8 cellular contexts compared by ENCODE assay signal in the genomic region with DNA sequence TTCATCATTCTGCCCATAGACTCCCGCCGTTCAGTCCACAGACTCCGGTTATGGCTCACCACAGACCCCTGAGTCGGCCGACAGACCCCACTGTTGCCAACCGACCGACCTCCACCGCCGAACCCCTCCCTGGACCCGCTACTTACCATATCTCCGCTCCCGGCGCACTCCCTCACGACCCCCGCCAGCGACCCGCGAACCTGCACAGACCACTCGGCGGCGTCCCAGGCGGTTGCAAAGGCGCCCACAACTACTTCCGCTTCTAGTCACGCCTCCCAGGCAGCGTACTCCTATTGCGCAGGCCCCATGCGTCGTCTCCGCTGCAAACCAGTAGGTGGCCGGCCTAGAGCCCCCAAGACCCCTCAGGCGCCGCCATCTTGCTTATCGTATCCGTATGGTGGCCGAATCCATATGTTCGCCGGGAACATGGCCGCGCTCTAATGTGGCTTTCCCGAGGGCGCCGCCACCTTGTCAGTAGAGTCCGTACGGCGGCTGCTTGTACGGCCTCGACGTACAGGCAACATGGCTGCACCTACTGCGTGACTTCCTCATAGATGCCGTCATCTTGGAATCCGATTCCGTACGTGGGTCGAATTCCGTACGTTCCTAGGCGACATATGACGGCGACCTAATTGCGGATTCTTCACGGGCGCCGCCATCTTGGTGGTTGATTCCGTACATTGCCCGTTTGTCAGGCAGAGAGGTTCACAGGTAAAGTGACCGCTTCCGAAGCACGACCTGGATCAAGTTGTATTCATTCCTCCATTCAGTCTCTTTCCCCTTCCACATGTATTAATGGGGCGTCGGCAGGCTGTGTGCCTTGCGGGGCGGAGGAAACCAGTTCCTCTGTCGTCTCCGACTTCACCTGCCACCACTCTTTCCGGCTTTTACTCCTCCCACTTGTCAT. TPM values are rescaled to one million over a fixed set of nuclear protein-coding genes. Genes with fewer than 3 reads are reported as not detected.
DNase-seq lines count a peak whose midpoint lies in the region; ATAC-seq and TF ChIP-seq lines count a peak whose summit lies in the region.

A gene (minus strand): TSS at position 252 of the 907 bp plus-strand sequence. CDS start 103 bp downstream, at position 149.

- peaks cover 28% of the 10 kb centered on the region for H3K4me1 Mint-ChIP-seq in activated naive CD4-positive, alpha-beta T cell treated with anti-CD3 and anti-CD28 coated beads, Interleukin-2, amount 50 U/mL, for 24 hours

- ATAC-seq in HG02610 (IDR thresholded peaks at IDR 0.05; ENCODE audit: unreplicated experiment) (peak; percentile 93), SK-N-SH treated with all-trans-retinoic acid at 6 μM for 48 hours (peak; percentile 96)

- TF ChIP-seq POLR2A in GM10847 (IDR thresholded peaks at IDR 0.05; ENCODE audit: extremely low read depth, insufficient read length), result peak; percentile 69

- no peaks in the 10 kb centered on the region for H3K27me3 Mint-ChIP-seq in activated naive CD4-positive, alpha-beta T cell treated with anti-CD3 and anti-CD28 coated beads, Interleukin-2, amount 50 U/mL, for 24 hours

- H3K27ac ChIP-seq in temporal lobe (ENCODE audit: low read depth, low read length), result peak within 1 kb of the TSS; percentile 88

- H3K36me3 Mint-ChIP-seq in activated naive CD4-positive, alpha-beta T cell treated with anti-CD3 and anti-CD28 coated beads, Interleukin-2, amount 50 U/mL, for 24 hours, result peaks cover 20% of the 10 kb centered on the region

- DNase-seq in NCI-H1092 (lab: John Stamatoyannopoulos, UW) (peak; percentile 100), globus pallidus (ENCODE audit: low spot score) (peak; percentile 99), occipital lobe (lab: John Stamatoyannopoulos, UW) (peak; percentile 99)

- no peaks in the 10 kb centered on the region for H3K9me3 Mint-ChIP-seq in activated naive CD4-positive, alpha-beta T cell treated with anti-CD3 and anti-CD28 coated beads, Interleukin-2, amount 50 U/mL, for 24 hours

- H3K4me3 Mint-ChIP-seq in activated naive CD4-positive, alpha-beta T cell treated with anti-CD3 and anti-CD28 coated beads, Interleukin-2, amount 50 U/mL, for 24 hours, result peak within 1 kb of the TSS; percentile 99

- peak within 1 kb of the TSS; percentile 99 for H3K27ac Mint-ChIP-seq in activated naive CD4-positive, alpha-beta T cell treated with anti-CD3 and anti-CD28 coated beads, Interleukin-2, amount 50 U/mL, for 24 hours

TF ChIP-seq in SK-N-SH treated with all-trans-retinoic acid at 6 μM for 48 hours, 23 proteins besides CTCF, POLR2A, EP300 and RAD21 (continues in another document):
- TF ChIP-seq, protein P1, sequence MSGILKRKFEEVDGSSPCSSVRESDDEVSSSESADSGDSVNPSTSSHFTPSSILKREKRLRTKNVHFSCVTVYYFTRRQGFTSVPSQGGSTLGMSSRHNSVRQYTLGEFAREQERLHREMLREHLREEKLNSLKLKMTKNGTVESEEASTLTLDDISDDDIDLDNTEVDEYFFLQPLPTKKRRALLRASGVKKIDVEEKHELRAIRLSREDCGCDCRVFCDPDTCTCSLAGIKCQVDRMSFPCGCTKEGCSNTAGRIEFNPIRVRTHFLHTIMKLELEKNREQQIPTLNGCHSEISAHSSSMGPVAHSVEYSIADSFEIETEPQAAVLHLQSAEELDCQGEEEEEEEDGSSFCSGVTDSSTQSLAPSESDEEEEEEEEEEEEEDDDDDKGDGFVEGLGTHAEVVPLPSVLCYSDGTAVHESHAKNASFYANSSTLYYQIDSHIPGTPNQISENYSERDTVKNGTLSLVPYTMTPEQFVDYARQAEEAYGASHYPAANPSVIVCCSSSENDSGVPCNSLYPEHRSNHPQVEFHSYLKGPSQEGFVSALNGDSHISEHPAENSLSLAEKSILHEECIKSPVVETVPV (CRISPR knock-in tag; IDR thresholded peaks at IDR 0.05), result no peak
- TF ChIP-seq ZNF70 (CRISPR knock-in tag; IDR thresholded peaks at IDR 0.05), result 0 out of 2 replicates have a peak, but pooled peaks have one; percentile 30
- peak; percentile 79; the same call in 1 of the 2 replicates for TF ChIP-seq PPARA (CRISPR knock-in tag; IDR thresholded peaks at IDR 0.05; ENCODE audit: borderline replicate concordance)
- peak; percentile 96 for TF ChIP-seq CSDC2 (CRISPR knock-in tag; IDR thresholded peaks at IDR 0.05)
- TF ChIP-seq ZNF565 (CRISPR knock-in tag; conservative IDR thresholded peaks at IDR 0.05; ENCODE audit: low read depth), result peak; percentile 72; the same call in 1 of the 2 replicates
- no peak; the same call in 1 of the 2 replicates for TF ChIP-seq RARB (CRISPR knock-in tag; IDR thresholded peaks at IDR 0.05)
- peak; percentile 90 for TF ChIP-seq ZFP3 (CRISPR knock-in tag; IDR thresholded peaks at IDR 0.05)
- TF ChIP-seq OSR1 (CRISPR knock-in tag; IDR thresholded peaks at IDR 0.05), result no peak
- no peak for TF ChIP-seq ZFP30 (CRISPR knock-in tag; IDR thresholded peaks at IDR 0.05)
- TF ChIP-seq, protein P2, sequence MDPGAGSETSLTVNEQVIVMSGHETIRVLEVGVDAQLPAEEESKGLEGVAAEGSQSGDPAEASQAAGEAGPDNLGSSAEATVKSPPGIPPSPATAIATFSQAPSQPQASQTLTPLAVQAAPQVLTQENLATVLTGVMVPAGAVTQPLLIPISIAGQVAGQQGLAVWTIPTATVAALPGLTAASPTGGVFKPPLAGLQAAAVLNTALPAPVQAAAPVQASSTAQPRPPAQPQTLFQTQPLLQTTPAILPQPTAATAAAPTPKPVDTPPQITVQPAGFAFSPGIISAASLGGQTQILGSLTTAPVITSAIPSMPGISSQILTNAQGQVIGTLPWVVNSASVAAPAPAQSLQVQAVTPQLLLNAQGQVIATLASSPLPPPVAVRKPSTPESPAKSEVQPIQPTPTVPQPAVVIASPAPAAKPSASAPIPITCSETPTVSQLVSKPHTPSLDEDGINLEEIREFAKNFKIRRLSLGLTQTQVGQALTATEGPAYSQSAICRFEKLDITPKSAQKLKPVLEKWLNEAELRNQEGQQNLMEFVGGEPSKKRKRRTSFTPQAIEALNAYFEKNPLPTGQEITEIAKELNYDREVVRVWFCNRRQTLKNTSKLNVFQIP (CRISPR knock-in tag; IDR thresholded peaks at IDR 0.05; ENCODE audit: borderline replicate concordance, low read depth), result no peak
- TF ChIP-seq, protein P3, sequence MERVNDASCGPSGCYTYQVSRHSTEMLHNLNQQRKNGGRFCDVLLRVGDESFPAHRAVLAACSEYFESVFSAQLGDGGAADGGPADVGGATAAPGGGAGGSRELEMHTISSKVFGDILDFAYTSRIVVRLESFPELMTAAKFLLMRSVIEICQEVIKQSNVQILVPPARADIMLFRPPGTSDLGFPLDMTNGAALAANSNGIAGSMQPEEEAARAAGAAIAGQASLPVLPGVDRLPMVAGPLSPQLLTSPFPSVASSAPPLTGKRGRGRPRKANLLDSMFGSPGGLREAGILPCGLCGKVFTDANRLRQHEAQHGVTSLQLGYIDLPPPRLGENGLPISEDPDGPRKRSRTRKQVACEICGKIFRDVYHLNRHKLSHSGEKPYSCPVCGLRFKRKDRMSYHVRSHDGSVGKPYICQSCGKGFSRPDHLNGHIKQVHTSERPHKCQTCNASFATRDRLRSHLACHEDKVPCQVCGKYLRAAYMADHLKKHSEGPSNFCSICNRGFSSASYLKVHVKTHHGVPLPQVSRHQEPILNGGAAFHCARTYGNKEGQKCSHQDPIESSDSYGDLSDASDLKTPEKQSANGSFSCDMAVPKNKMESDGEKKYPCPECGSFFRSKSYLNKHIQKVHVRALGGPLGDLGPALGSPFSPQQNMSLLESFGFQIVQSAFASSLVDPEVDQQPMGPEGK (CRISPR knock-in tag; IDR thresholded peaks at IDR 0.05; ENCODE audit: borderline replicate concordance), result no peak
- no peak for TF ChIP-seq ARNTL (CRISPR knock-in tag; IDR thresholded peaks at IDR 0.05; ENCODE audit: borderline replicate concordance, low read depth)
- TF ChIP-seq TCF4 (CRISPR knock-in tag; IDR thresholded peaks at IDR 0.05; ENCODE audit: borderline replicate concordance), result no peak
- TF ChIP-seq GLIS3 (CRISPR knock-in tag; IDR thresholded peaks at IDR 0.05), result no peak
- TF ChIP-seq BACH2 (CRISPR knock-in tag; IDR thresholded peaks at IDR 0.05; ENCODE audit: borderline replicate concordance), result peak; percentile 80; the same call in 1 of the 2 replicates
- TF ChIP-seq, protein P4, sequence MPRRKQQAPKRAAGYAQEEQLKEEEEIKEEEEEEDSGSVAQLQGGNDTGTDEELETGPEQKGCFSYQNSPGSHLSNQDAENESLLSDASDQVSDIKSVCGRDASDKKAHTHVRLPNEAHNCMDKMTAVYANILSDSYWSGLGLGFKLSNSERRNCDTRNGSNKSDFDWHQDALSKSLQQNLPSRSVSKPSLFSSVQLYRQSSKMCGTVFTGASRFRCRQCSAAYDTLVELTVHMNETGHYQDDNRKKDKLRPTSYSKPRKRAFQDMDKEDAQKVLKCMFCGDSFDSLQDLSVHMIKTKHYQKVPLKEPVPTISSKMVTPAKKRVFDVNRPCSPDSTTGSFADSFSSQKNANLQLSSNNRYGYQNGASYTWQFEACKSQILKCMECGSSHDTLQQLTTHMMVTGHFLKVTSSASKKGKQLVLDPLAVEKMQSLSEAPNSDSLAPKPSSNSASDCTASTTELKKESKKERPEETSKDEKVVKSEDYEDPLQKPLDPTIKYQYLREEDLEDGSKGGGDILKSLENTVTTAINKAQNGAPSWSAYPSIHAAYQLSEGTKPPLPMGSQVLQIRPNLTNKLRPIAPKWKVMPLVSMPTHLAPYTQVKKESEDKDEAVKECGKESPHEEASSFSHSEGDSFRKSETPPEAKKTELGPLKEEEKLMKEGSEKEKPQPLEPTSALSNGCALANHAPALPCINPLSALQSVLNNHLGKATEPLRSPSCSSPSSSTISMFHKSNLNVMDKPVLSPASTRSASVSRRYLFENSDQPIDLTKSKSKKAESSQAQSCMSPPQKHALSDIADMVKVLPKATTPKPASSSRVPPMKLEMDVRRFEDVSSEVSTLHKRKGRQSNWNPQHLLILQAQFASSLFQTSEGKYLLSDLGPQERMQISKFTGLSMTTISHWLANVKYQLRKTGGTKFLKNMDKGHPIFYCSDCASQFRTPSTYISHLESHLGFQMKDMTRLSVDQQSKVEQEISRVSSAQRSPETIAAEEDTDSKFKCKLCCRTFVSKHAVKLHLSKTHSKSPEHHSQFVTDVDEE (CRISPR knock-in tag; IDR thresholded peaks at IDR 0.05), result peak; percentile 100
- no peak for TF ChIP-seq ISL1 (CRISPR knock-in tag; IDR thresholded peaks at IDR 0.05)

RNA-seq across cellular contexts. Expression of the gene that starts here (rescaled TPM):
- 39.8 TPM for total RNA-seq in occipital lobe
- 29.5 TPM for total RNA-seq in temporal lobe

Comparison
In these comparisons a context has a peak if more than half of its experiments do, and no peak if none do; other contexts are left out.
1. Peak in every context shown above with its lines: DNase-seq, ATAC-seq and H3K27ac ChIP-seq.